21 cellular contexts compared by ENCODE assay signal in genomic region chr12:4032906-4033628, GRCh38.
DNase-seq lines count a peak whose midpoint lies in the region; ATAC-seq, FAIRE-seq and TF ChIP-seq lines count a peak whose summit lies in the region.
"Had no signal": no experiment of that assay in that cellular context is flagged by ENCODE, and none has a peak within 500 bp of the region (broad histone marks: within the 10 kb centered on the region; RNA-seq: fewer than 3 reads in every experiment).

No MANE protein-coding gene starts in this region.

- peaks cover 20% of the 10 kb centered on the region for H3K4me1 Mint-ChIP-seq in astrocyte (ENCODE audit: low read depth, unreplicated experiment)
- H3K4me1 Mint-ChIP-seq in progenitor cell of endocrine pancreas (ENCODE audit: low read depth), result peaks cover 31% of the 10 kb centered on the region
- H3K4me1 Mint-ChIP-seq in Calu3 (ENCODE audit: low read depth, unreplicated experiment), result peaks cover 17% of the 10 kb centered on the region

- TF ChIP-seq CTCF in astrocyte (IDR thresholded peaks at IDR 0.05; ENCODE audit: insufficient read depth, low read depth, low read length) (no peak), progenitor cell of endocrine pancreas (IDR thresholded peaks at IDR 0.05; ENCODE audit: unreplicated experiment) (no peak), Calu3 (IDR thresholded peaks at IDR 0.05; ENCODE audit: unreplicated experiment) (no peak)

- no peaks in the 10 kb centered on the region for H3K79me2 ChIP-seq in astrocyte (ENCODE audit: insufficient read depth, low read length)

- CTCF ChIA-PET in Calu3 (lab: Charles Lee), result interaction anchor here (3.6 kb wide), 1 partner anchor 23 kb away, joined by 24 read pairs; no protein-coding TSS in a partner anchor

- peaks cover 36% of the 10 kb centered on the region for H3K27me3 Mint-ChIP-seq in astrocyte (ENCODE audit: low read depth, unreplicated experiment)
- H3K27me3 Mint-ChIP-seq in progenitor cell of endocrine pancreas, result peaks cover 7% of the 10 kb centered on the region
- H3K27me3 Mint-ChIP-seq in Calu3 (ENCODE audit: unreplicated experiment), result peaks cover 71% of the 10 kb centered on the region
- H3K27me3 Mint-ChIP-seq: naive thymus-derived CD8-positive, alpha-beta T cell had no signal

- H3K9me3 ChIP-seq in astrocyte (ENCODE audit: insufficient read depth, low read depth, low read length), result no peaks in the 10 kb centered on the region
- H3K9me3 ChIP-seq: SK-N-SH had no signal

- no peaks in the 10 kb centered on the region for H3K36me3 ChIP-seq in astrocyte (ENCODE audit: insufficient read depth, low read length)

- H3K4me3 ChIP-seq in astrocyte (ENCODE audit: insufficient read depth, low read depth, low read length), result no peak overlapping the region
- H3K4me3 ChIP-seq: K562, smooth muscle cell had no signal

- H3K27ac ChIP-seq in astrocyte (ENCODE audit: low read depth, low read length), result no peak overlapping the region

- no peak overlapping the region for H3K4me2 ChIP-seq in astrocyte (ENCODE audit: low read length)
- H3K4me2 ChIP-seq: SK-N-SH, smooth muscle cell had no signal

- peaks cover 30% of the 10 kb centered on the region for H3K27me3 ChIP-seq in astrocyte (ENCODE audit: insufficient read depth, low read length)

- peaks cover 2% of the 10 kb centered on the region for H3K9me3 Mint-ChIP-seq in astrocyte (ENCODE audit: unreplicated experiment)
- no peaks in the 10 kb centered on the region for H3K9me3 Mint-ChIP-seq in progenitor cell of endocrine pancreas (ENCODE audit: low read depth)
- H3K9me3 Mint-ChIP-seq in Calu3 (ENCODE audit: low read depth, unreplicated experiment), result no peaks in the 10 kb centered on the region
- H3K9me3 Mint-ChIP-seq: activated T-cell treated with anti-CD3 and anti-CD28 coated beads, Interleukin-2, amount 50 U/mL, for 72 hours; naive thymus-derived CD8-positive, alpha-beta T cell had no signal

- H2AFZ ChIP-seq in astrocyte (ENCODE audit: low read depth, low read length), result no peak overlapping the region

- H3K36me3 Mint-ChIP-seq in astrocyte (ENCODE audit: low read depth, unreplicated experiment) (peaks cover under 1% of the 10 kb centered on the region), progenitor cell of endocrine pancreas (ENCODE audit: insufficient read depth) (no peaks in the 10 kb centered on the region), Calu3 (ENCODE audit: insufficient read depth, unreplicated experiment) (peaks cover 15% of the 10 kb centered on the region)

- intact Hi-C loops in Calu3 (cut with micrococcal nuclease; ENCODE audit: unreplicated experiment), result no loop called here

- no peak overlapping the region for H3K9ac ChIP-seq in astrocyte (ENCODE audit: low read length)
- H3K9ac ChIP-seq: SK-N-SH had no signal

- no peak for FAIRE-seq in astrocyte (lab: Jason Lieb, UNC)
- FAIRE-seq: K562, TTC549 had no signal

- DNase-seq in GM04503 (ENCODE audit: low read depth), result peak; percentile 50
- peak; percentile 25 for DNase-seq in astrocyte (ENCODE audit: low read depth)
- DNase-seq in iris pigment epithelial cell (ENCODE audit: low read depth), result peak; percentile 15
- DNase-seq in progenitor cell of endocrine pancreas (ENCODE audit: low spot score, unreplicated experiment), result no peak
- DNase-seq in Calu3, result no peak
- no peak for DNase-seq in inferior parietal cortex (ENCODE audit: extremely low spot score)
- no peak for DNase-seq in OCI-M2 (lab: John Stamatoyannopoulos, UW; ENCODE audit: unreplicated experiment)
- DNase-seq: activated CD4-positive, alpha-beta T cell treated with anti-CD3 and anti-CD28 coated beads, Interleukin-2, amount 50 U/mL, for 48 hours; activated T-cell treated with anti-CD3 and anti-CD28 coated beads, Interleukin-2, amount 50 U/mL, for 72 hours; amygdala; DMS79; H9; naive thymus-derived CD8-positive, alpha-beta T cell; NCI-H1417; NCI-H2227 treated with DMSO at 0.1 percent for 48 hours; SK-N-SH; stimulated activated naive CD4-positive, alpha-beta T cell had no signal

- BruUV-seq in Calu3 (replicated peaks; lab: Mats Ljungman, UMichigan), result no TSS peak

- peaks cover 16% of the 10 kb centered on the region for H3K4me1 ChIP-seq in astrocyte (ENCODE audit: insufficient read depth, low read length)

- peak overlapping the region; percentile 34 for H3K27ac Mint-ChIP-seq in astrocyte (ENCODE audit: unreplicated experiment)
- H3K27ac Mint-ChIP-seq in progenitor cell of endocrine pancreas, result peak overlapping the region; percentile 27
- no peak overlapping the region for H3K27ac Mint-ChIP-seq in Calu3 (ENCODE audit: unreplicated experiment)
- H3K27ac Mint-ChIP-seq: activated T-cell treated with anti-CD3 and anti-CD28 coated beads, Interleukin-2, amount 50 U/mL, for 72 hours had no signal

- H3K4me3 Mint-ChIP-seq in astrocyte (ENCODE audit: unreplicated experiment) (no peak overlapping the region), progenitor cell of endocrine pancreas (ENCODE audit: low read depth) (no peak overlapping the region), Calu3 (ENCODE audit: low read depth, unreplicated experiment) (no peak overlapping the region)
- H3K4me3 Mint-ChIP-seq: activated T-cell treated with anti-CD3 and anti-CD28 coated beads, Interleukin-2, amount 50 U/mL, for 72 hours; H9 had no signal

- ATAC-seq in HG03159 (IDR thresholded peaks at IDR 0.05; ENCODE audit: unreplicated experiment), result no peak
- ATAC-seq: activated T-cell treated with anti-CD3 and anti-CD28 coated beads, Interleukin-2, amount 50 U/mL, for 72 hours; K562; naive thymus-derived CD8-positive, alpha-beta T cell had no signal

- H4K20me1 ChIP-seq in astrocyte (ENCODE audit: insufficient read depth, low read length), result no peaks in the 10 kb centered on the region

Comparison
In these comparisons a context has a peak if more than half of its experiments do, and no peak if none do; other contexts are left out.
1. DNase-seq: peak in GM04503 (single experiment), astrocyte (single experiment) and iris pigment epithelial cell (single experiment); none in progenitor cell of endocrine pancreas (single experiment), Calu3 (single experiment), inferior parietal cortex (single experiment) and OCI-M2 (single experiment).